12 cellular contexts compared by ENCODE assay signal in the genomic region with DNA sequence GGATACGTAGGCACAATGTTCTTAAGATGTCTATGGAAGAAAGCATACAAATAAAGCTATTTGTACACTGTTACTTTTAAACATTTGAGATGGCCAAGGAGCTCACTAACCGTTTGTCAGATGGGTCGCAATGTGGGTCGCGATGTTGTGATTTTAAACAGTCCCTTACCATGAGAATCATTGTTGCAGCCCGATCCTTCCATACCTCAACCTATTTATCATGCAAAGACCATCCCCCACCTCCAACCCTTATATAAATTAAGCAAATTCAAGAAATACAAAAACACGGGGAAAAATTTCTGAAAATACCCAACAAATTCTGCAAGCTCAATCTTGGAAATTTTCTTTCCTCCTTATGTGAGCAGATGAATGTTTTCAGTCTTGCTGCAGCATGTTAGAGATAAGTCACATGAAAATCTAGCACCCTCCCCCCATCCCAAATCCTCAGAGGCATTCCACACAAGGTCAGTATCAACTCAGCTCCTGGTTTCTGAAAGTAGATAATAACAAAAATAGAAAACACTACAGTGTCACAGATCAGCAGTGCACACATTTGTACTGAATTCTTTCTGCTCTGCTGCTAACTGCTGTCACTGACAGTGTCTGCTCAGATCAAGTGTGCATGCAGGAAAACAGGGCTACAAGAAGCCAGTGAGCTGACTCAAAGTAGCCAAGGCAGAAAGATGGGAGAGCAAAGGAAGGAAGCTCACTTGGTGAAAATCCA.
DNase-seq lines count a peak whose midpoint lies in the region; ATAC-seq, FAIRE-seq and TF ChIP-seq lines count a peak whose summit lies in the region.
"Had no signal": no experiment of that assay in that cellular context is flagged by ENCODE, and none has a peak within 500 bp of the region (broad histone marks: within the 10 kb centered on the region; RNA-seq: fewer than 3 reads in every experiment).

No MANE protein-coding gene starts in this region.

- no peaks in the 10 kb centered on the region for H3K9me3 Mint-ChIP-seq in stimulated activated naive B cell treated with anti-CD40 and anti-IgM and Interleukin-4, amounts not matched to agents 10 μg/mL and 1 μg/mL and 100 μg/mL, for 72 hours

- no peaks in the 10 kb centered on the region for H3K79me2 ChIP-seq in K562 (ENCODE audit: control insufficient read depth, insufficient read depth, low read length)

- H3K9ac ChIP-seq in K562 (ENCODE audit: insufficient read depth in 1 of 2, low read depth in 2 of 2, low read length in 2 of 2) = peak overlapping the region; percentile 32 to 46; a peak in 2 of 4 replicates

- peaks cover 7 to 33% of the 10 kb centered on the region in 2 experiments for H3K4me1 ChIP-seq in K562 (replicated peaks in 1 of 2; ENCODE audit: control insufficient read depth in 2 of 2, insufficient read depth in 2 of 2, low read length in 2 of 2)
- H3K4me1 ChIP-seq in right atrium auricular region = peaks cover 0 to 43% of the 10 kb centered on the region in 2 donors
- peaks cover 0 to 22% (median 6%) of the 10 kb centered on the region in 4 donors for H3K4me1 ChIP-seq in stomach
- H3K4me1 ChIP-seq: A549 had no signal

- H3K9me3 ChIP-seq in K562 (replicated peaks; ENCODE audit: control insufficient read depth, insufficient read depth, low read depth, low read length) (no peaks in the 10 kb centered on the region), right atrium auricular region (no peaks in the 10 kb centered on the region), stomach (peaks cover 0 to 5% (median 0%) of the 10 kb centered on the region in 4 donors)
- H3K9me3 ChIP-seq: A549 had no signal

- peak; percentile 75 for TF ChIP-seq EP300 in K562 (IDR thresholded peaks at IDR 0.05; ENCODE audit: low read length)
- no peak for TF ChIP-seq EP300 in stomach (IDR thresholded peaks at IDR 0.05)

- CTCF ChIA-PET in K562 (lab: Yijun Ruan, JAX; ENCODE audit: low intra/inter-chr PET ratio) = no interaction called here

- peaks cover 59 to 66% of the 10 kb centered on the region in 2 donors for H3K36me3 Mint-ChIP-seq in stimulated activated naive B cell treated with anti-CD40 and anti-IgM and Interleukin-4, amounts not matched to agents 10 μg/mL and 1 μg/mL and 100 μg/mL, for 72 hours

- in situ Hi-C loops in K562 (cut with MboI) = no loop called here

- H3K4me3 ChIP-seq in K562 = no peak overlapping the region
- H3K4me3 ChIP-seq in right atrium auricular region = peak overlapping the region in 1 of 2 donors; percentile 14
- H3K4me3 ChIP-seq in stomach = no peak overlapping the region
- H3K4me3 ChIP-seq: A549 had no signal

- intact Hi-C loops in K562 (cut with micrococcal nuclease) = no loop called here
- intact Hi-C loops in stomach (cut with DNase I; ENCODE audit: low total_unique reads) = no loop called here

- 42% methylated on average over 7 of the region's 7 CpGs for WGBS in K562 (ENCODE audit: insufficient coverage, low coverage, missing lambda C conversion rate)
- 65 to 80% (median 70%) methylated on average over 7 of the region's 7 CpGs for WGBS in stomach, 5 donors

- DNase-seq in NCI-H82 (lab: John Stamatoyannopoulos, UW) (peak; percentile 15), NCI-H82 treated with DMSO at 0.1 percent for 48 hours (lab: John Stamatoyannopoulos, UW; ENCODE audit: unreplicated experiment) (no peak), K562 (ENCODE audit: extremely low read depth in 1 of 4, low spot score in 3 of 4) (peak in 2 of 4 experiments; percentile 48 to 76), right atrium auricular region (ENCODE audit: low spot score) (no peak), stomach (no peak), DMS79 treated with DMSO at 0.1 percent for 48 hours (lab: John Stamatoyannopoulos, UW) (no peak)
- DNase-seq in stimulated activated naive B cell treated with anti-CD40 and anti-IgM and Interleukin-4, amounts not matched to agents 10 μg/mL and 1 μg/mL and 100 μg/mL, for 72 hours = no peak
- DNase-seq: SW 1271 had no signal

- peak; percentile 84 for FAIRE-seq in K562 (lab: Jason Lieb, UNC)
- FAIRE-seq: A549 had no signal

- no peak overlapping the region for H3K4me3 Mint-ChIP-seq in stimulated activated naive B cell treated with anti-CD40 and anti-IgM and Interleukin-4, amounts not matched to agents 10 μg/mL and 1 μg/mL and 100 μg/mL, for 72 hours
- H3K4me3 Mint-ChIP-seq: stimulated activated naive CD8-positive, alpha-beta T cell treated with anti-CD3 and anti-CD28 coated beads, Interleukin-15, Interleukin-2, amounts not matched to agents 100 ng/mL and 50 ng/mL, for 24 hours had no signal

- TF ChIP-seq POLR2A in K562 (conservative IDR thresholded peaks at IDR 0.05) (no peak), stomach (IDR thresholded peaks at IDR 0.05) (no peak)

- H3K4me1 Mint-ChIP-seq in stimulated activated naive B cell treated with anti-CD40 and anti-IgM and Interleukin-4, amounts not matched to agents 10 μg/mL and 1 μg/mL and 100 μg/mL, for 72 hours = peaks cover 6 to 7% of the 10 kb centered on the region in 2 donors

- H3K9me1 ChIP-seq in K562 (ENCODE audit: control insufficient read depth, insufficient read depth, low read length) = no peaks in the 10 kb centered on the region

- peak overlapping the region; percentile 56 for H3K4me2 ChIP-seq in K562 (ENCODE audit: insufficient read depth, low read length)
- H3K4me2 ChIP-seq: A549 had no signal

- no TSS peak for BruUV-seq in K562 (replicated peaks; lab: Mats Ljungman, UMichigan)

- H3K27ac ChIP-seq in K562 (ENCODE audit: extremely low read depth, low read depth, low read length) (peak overlapping the region; percentile 66), right atrium auricular region (peak overlapping the region; percentile 50 to 72), stomach (no peak overlapping the region)
- H3K27ac ChIP-seq: A549, HL-60 had no signal

- TF ChIP-seq CTCF in K562 (IDR thresholded peaks at IDR 0.05 in 2 of 3, conservative IDR thresholded peaks at IDR 0.05 in 1 of 3; ENCODE audit: insufficient read depth in 2 of 3, low read depth in 1 of 3, low read length in 3 of 3) (no peak), right atrium auricular region (IDR thresholded peaks at IDR 0.05) (no peak), stomach (IDR thresholded peaks at IDR 0.05) (no peak)

- H3K27me3 ChIP-seq in K562 (ENCODE audit: control insufficient read depth in 2 of 2, insufficient read depth in 2 of 2, low read length in 2 of 2) = no peaks in the 10 kb centered on the region
- H3K27me3 ChIP-seq in right atrium auricular region = no peaks in the 10 kb centered on the region
- no peaks in the 10 kb centered on the region for H3K27me3 ChIP-seq in stomach

- ATAC-seq in K562 = peak; percentile 81
- no peak for ATAC-seq in stimulated activated naive B cell treated with anti-CD40 and anti-IgM and Interleukin-4, amounts not matched to agents 10 μg/mL and 1 μg/mL and 100 μg/mL, for 72 hours (replicated peaks)
- no peak for ATAC-seq in GM18519 (IDR thresholded peaks at IDR 0.05; ENCODE audit: low FRiP score, unreplicated experiment)
- ATAC-seq: A549 had no signal

- H3K36me3 ChIP-seq in K562 (ENCODE audit: control insufficient read depth, insufficient read depth, low read length) = peaks cover 34% of the 10 kb centered on the region
- H3K36me3 ChIP-seq in right atrium auricular region = no peaks in the 10 kb centered on the region
- peaks cover 5 to 57% (median 26%) of the 10 kb centered on the region in 4 donors for H3K36me3 ChIP-seq in stomach

- no peaks in the 10 kb centered on the region for H4K20me1 ChIP-seq in K562 (replicated peaks; ENCODE audit: control insufficient read depth, insufficient read depth, low read length)

- POLR2A ChIA-PET in K562 (lab: Yijun Ruan, JAX) = interaction anchor here (0.6 to 1.8 kb wide), 8 partner anchors 10 to 122 kb away, joined by 3 to 19 read pairs (median 3); a partner anchor contains a TSS

- peak overlapping the region; percentile 37 for H3K27ac Mint-ChIP-seq in stimulated activated naive B cell treated with anti-CD40 and anti-IgM and Interleukin-4, amounts not matched to agents 10 μg/mL and 1 μg/mL and 100 μg/mL, for 72 hours
- H3K27ac Mint-ChIP-seq: stimulated activated naive CD8-positive, alpha-beta T cell treated with anti-CD3 and anti-CD28 coated beads, Interleukin-15, Interleukin-2, amounts not matched to agents 100 ng/mL and 50 ng/mL, for 24 hours had no signal

- H3K27me3 Mint-ChIP-seq in stimulated activated naive B cell treated with anti-CD40 and anti-IgM and Interleukin-4, amounts not matched to agents 10 μg/mL and 1 μg/mL and 100 μg/mL, for 72 hours = no peaks in the 10 kb centered on the region
- H3K27me3 Mint-ChIP-seq: stimulated activated naive CD8-positive, alpha-beta T cell treated with anti-CD3 and anti-CD28 coated beads, Interleukin-15, Interleukin-2, amounts not matched to agents 100 ng/mL and 50 ng/mL, for 24 hours had no signal

- 0 out of 2 replicates have a peak overlapping the region, but pooled peaks have one; percentile 10 for H2AFZ ChIP-seq in K562 (ENCODE audit: low read depth, low read length)

- no peak; a peak in 1 of 4 replicates for TF ChIP-seq RAD21 in K562 (CRISPR knock-in tag; conservative IDR thresholded peaks at IDR 0.05 in 1 of 2, IDR thresholded peaks at IDR 0.05 in 1 of 2)

TF ChIP-seq in K562, 482 proteins besides CTCF, POLR2A, EP300 and RAD21 (continues in another document):
- TF ChIP-seq, protein P1, sequence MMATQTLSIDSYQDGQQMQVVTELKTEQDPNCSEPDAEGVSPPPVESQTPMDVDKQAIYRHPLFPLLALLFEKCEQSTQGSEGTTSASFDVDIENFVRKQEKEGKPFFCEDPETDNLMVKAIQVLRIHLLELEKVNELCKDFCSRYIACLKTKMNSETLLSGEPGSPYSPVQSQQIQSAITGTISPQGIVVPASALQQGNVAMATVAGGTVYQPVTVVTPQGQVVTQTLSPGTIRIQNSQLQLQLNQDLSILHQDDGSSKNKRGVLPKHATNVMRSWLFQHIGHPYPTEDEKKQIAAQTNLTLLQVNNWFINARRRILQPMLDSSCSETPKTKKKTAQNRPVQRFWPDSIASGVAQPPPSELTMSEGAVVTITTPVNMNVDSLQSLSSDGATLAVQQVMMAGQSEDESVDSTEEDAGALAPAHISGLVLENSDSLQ (IDR thresholded peaks at IDR 0.05) = peak; percentile 32
- TF ChIP-seq CREM (IDR thresholded peaks at IDR 0.05; ENCODE audit: low read depth) (0 out of 2 replicates have a peak, but pooled peaks have one; percentile 17), THRAP3 (IDR thresholded peaks at IDR 0.05; ENCODE audit: borderline replicate concordance) (no peak), TEAD4 (IDR thresholded peaks at IDR 0.05; ENCODE audit: low read length) (peak; percentile 46), TEAD4 (CRISPR knock-in tag; IDR thresholded peaks at IDR 0.05; ENCODE audit: borderline replicate concordance) (no peak), NBN (IDR thresholded peaks at IDR 0.05; ENCODE audit: low read depth) (peak; percentile 70), GABPA (tag; conservative IDR thresholded peaks at IDR 0.05; ENCODE audit: low read depth) (peak; percentile 23; the same call in 1 of the 2 replicates), FOSL1 (tag; conservative IDR thresholded peaks at IDR 0.05) (0 out of 2 replicates have a peak, but pooled peaks have one; percentile 16), NCOR1 (IDR thresholded peaks at IDR 0.05) (peak; percentile 48), MYBL2 (IDR thresholded peaks at IDR 0.05; ENCODE audit: low read depth) (peak; percentile 28; the same call in 1 of the 2 replicates), MYBL2 (CRISPR knock-in tag; IDR thresholded peaks at IDR 0.05; ENCODE audit: borderline replicate concordance) (no peak)

Comparison
In these comparisons a context has a peak if more than half of its experiments do, and no peak if none do; other contexts are left out.
1. H3K27ac ChIP-seq: peak in K562 (single experiment) and right atrium auricular region (2 of 2); none in stomach (0 of 5).